Comparison of ENCODE assay signal across 14 cellular contexts in genomic region chr13:67075239-67075638, GRCh38.
DNase-seq lines count a peak whose midpoint lies in the region; ATAC-seq and TF ChIP-seq lines count a peak whose summit lies in the region.
"Had no signal": no experiment of that assay in that cellular context is flagged by ENCODE, and none has a peak within 500 bp of the region (broad histone marks: within the 10 kb centered on the region; RNA-seq: fewer than 3 reads in every experiment).

No MANE protein-coding gene starts in this region.

- H3K79me2 ChIP-seq in Loucy (ENCODE audit: insufficient read depth, low read length) = no peaks in the 10 kb centered on the region

- H3K4me1 ChIP-seq in Loucy (ENCODE audit: insufficient read depth, low read length, poor library complexity, severe bottlenecking) (peaks cover 24% of the 10 kb centered on the region), upper lobe of left lung (no peaks in the 10 kb centered on the region)

- peaks cover 4% of the 10 kb centered on the region; the same call in 1 of the 2 replicates for H3F3A ChIP-seq in Loucy (ENCODE audit: low read depth)

- H3K27me3 Mint-ChIP-seq in chondrocyte (ENCODE audit: low read depth) = no peaks in the 10 kb centered on the region
- H3K27me3 Mint-ChIP-seq: activated CD4-positive, alpha-beta memory T cell treated with anti-CD3 and anti-CD28 coated beads for 36 hours; activated naive CD4-positive, alpha-beta T cell treated with anti-CD3 and anti-CD28 coated beads, Interleukin-2, amount 50 U/mL, for 24 hours; CD4-positive, alpha-beta T cell; stimulated activated naive CD8-positive, alpha-beta T cell treated with anti-CD3 and anti-CD28 coated beads, Interleukin-15, amount 100 ng/mL, for 72 hours had no signal

- H3K4me1 Mint-ChIP-seq in chondrocyte (ENCODE audit: low read depth) = peaks cover 6% of the 10 kb centered on the region
- H3K4me1 Mint-ChIP-seq: activated naive CD4-positive, alpha-beta T cell treated with anti-CD3 and anti-CD28 coated beads, Interleukin-2, amount 50 U/mL, for 24 hours; stimulated activated naive CD8-positive, alpha-beta T cell treated with anti-CD3 and anti-CD28 coated beads, Interleukin-15, amount 100 ng/mL, for 72 hours had no signal

- no peak overlapping the region for H3K27ac ChIP-seq in upper lobe of left lung

- no peaks in the 10 kb centered on the region for H3K27me3 ChIP-seq in Loucy (ENCODE audit: insufficient read depth, low read length, poor library complexity, severe bottlenecking)
- H3K27me3 ChIP-seq in upper lobe of left lung = no peaks in the 10 kb centered on the region

- TF ChIP-seq EP300 in upper lobe of left lung (IDR thresholded peaks at IDR 0.05) = no peak

- H4K20me1 ChIP-seq in Loucy (ENCODE audit: insufficient read depth, low read length, poor library complexity, severe bottlenecking) = no peaks in the 10 kb centered on the region

- peak overlapping the region; percentile 41 for H3K4me2 ChIP-seq in Loucy (ENCODE audit: low read depth, low read length, poor library complexity, severe bottlenecking)

- TF ChIP-seq CTCF in AG10803 (conservative IDR thresholded peaks at IDR 0.05; ENCODE audit: low read length) = peak; percentile 28
- peak; percentile 60 for TF ChIP-seq CTCF in Loucy (conservative IDR thresholded peaks at IDR 0.05; ENCODE audit: low read length)
- TF ChIP-seq CTCF in chondrocyte (IDR thresholded peaks at IDR 0.05) = peak; percentile 72
- no peak for TF ChIP-seq CTCF in upper lobe of left lung (IDR thresholded peaks at IDR 0.05)

- peak; percentile 81 for ATAC-seq in left lobe of liver
- ATAC-seq in upper lobe of left lung (ENCODE audit: low FRiP score in 2 of 2) = no peak
- ATAC-seq: stimulated activated naive CD8-positive, alpha-beta T cell treated with anti-CD3 and anti-CD28 coated beads, Interleukin-15, amount 100 ng/mL, for 72 hours had no signal

- no peak overlapping the region for H3K27ac Mint-ChIP-seq in chondrocyte (ENCODE audit: unreplicated experiment)
- H3K27ac Mint-ChIP-seq: activated CD4-positive, alpha-beta memory T cell treated with anti-CD3 and anti-CD28 coated beads for 36 hours; activated naive CD4-positive, alpha-beta T cell treated with anti-CD3 and anti-CD28 coated beads, Interleukin-2, amount 50 U/mL, for 24 hours; CD4-positive, alpha-beta T cell; stimulated activated naive CD8-positive, alpha-beta T cell treated with anti-CD3 and anti-CD28 coated beads, Interleukin-15, amount 100 ng/mL, for 72 hours had no signal

- DNase-seq in AG10803 (ENCODE audit: low read depth) (no peak), chondrocyte (ENCODE audit: low spot score) (no peak), left lobe of liver (ENCODE audit: low spot score) (no peak), upper lobe of left lung (no peak), T-helper 9 cell (no peak), NCI-H187 treated with DMSO at 0.1 percent for 48 hours (lab: John Stamatoyannopoulos, UW) (no peak), posterior cingulate gyrus (no peak)
- DNase-seq: activated CD4-positive, alpha-beta memory T cell treated with anti-CD3 and anti-CD28 coated beads for 36 hours; CD4-positive, alpha-beta T cell; effector CD8-positive, alpha-beta T cell; stimulated activated CD4-positive, alpha-beta T cell treated with anti-CD3 and anti-CD28 coated beads, Interleukin-2, amount 100 ng/mL, for 24 hours; stimulated activated naive CD8-positive, alpha-beta T cell treated with anti-CD3 and anti-CD28 coated beads, Interleukin-15, amount 100 ng/mL, for 72 hours had no signal

- H3K9me3 Mint-ChIP-seq in chondrocyte (ENCODE audit: low read depth) = no peaks in the 10 kb centered on the region
- H3K9me3 Mint-ChIP-seq: activated naive CD4-positive, alpha-beta T cell treated with anti-CD3 and anti-CD28 coated beads, Interleukin-2, amount 50 U/mL, for 24 hours; CD4-positive, alpha-beta T cell; stimulated activated naive CD8-positive, alpha-beta T cell treated with anti-CD3 and anti-CD28 coated beads, Interleukin-15, amount 100 ng/mL, for 72 hours had no signal

- H2AFZ ChIP-seq in Loucy (ENCODE audit: low read length) = peak overlapping the region; percentile 40; the same call in 1 of the 2 replicates

- WGBS in upper lobe of left lung, 2 donors = 31 to 35% methylated on average over 1 of the region's 1 CpG

- no peaks in the 10 kb centered on the region for H3K9me2 ChIP-seq in Loucy (replicated peaks; ENCODE audit: low read depth, low read length)

- no peak for TF ChIP-seq POLR2A in upper lobe of left lung (IDR thresholded peaks at IDR 0.05)

- no peak overlapping the region for H3K4me3 Mint-ChIP-seq in chondrocyte (ENCODE audit: unreplicated experiment)
- H3K4me3 Mint-ChIP-seq: activated CD4-positive, alpha-beta memory T cell treated with anti-CD3 and anti-CD28 coated beads for 36 hours; activated naive CD4-positive, alpha-beta T cell treated with anti-CD3 and anti-CD28 coated beads, Interleukin-2, amount 50 U/mL, for 24 hours; CD4-positive, alpha-beta T cell; stimulated activated naive CD8-positive, alpha-beta T cell treated with anti-CD3 and anti-CD28 coated beads, Interleukin-15, amount 100 ng/mL, for 72 hours had no signal

- H3K9me3 ChIP-seq in Loucy (ENCODE audit: insufficient read depth, low read depth, low read length) (no peaks in the 10 kb centered on the region), upper lobe of left lung (no peaks in the 10 kb centered on the region)

- H3K36me3 Mint-ChIP-seq in chondrocyte (ENCODE audit: low read depth) = no peaks in the 10 kb centered on the region
- H3K36me3 Mint-ChIP-seq: activated CD4-positive, alpha-beta memory T cell treated with anti-CD3 and anti-CD28 coated beads for 36 hours; activated naive CD4-positive, alpha-beta T cell treated with anti-CD3 and anti-CD28 coated beads, Interleukin-2, amount 50 U/mL, for 24 hours had no signal

- H3K4me3 ChIP-seq in AG10803 (ENCODE audit: low read length) (no peak overlapping the region), Loucy (ENCODE audit: low read length, poor library complexity, severe bottlenecking) (peak overlapping the region; percentile 43), upper lobe of left lung (no peak overlapping the region)

- H3K9ac ChIP-seq in Loucy (ENCODE audit: low read depth, low read length, poor library complexity, severe bottlenecking) = no peak overlapping the region

- H3K36me3 ChIP-seq in Loucy (ENCODE audit: insufficient read depth, low read length) (no peaks in the 10 kb centered on the region), upper lobe of left lung (no peaks in the 10 kb centered on the region)

- intact Hi-C loops in posterior cingulate gyrus (cut with DNase I) = loop anchor here (5.0 kb wide), 1 partner anchor 147 kb away; no protein-coding TSS in a partner anchor

Comparison
In these comparisons a context has a peak if more than half of its experiments do, and no peak if none do; other contexts are left out.
1. CTCF ChIP-seq: peak in AG10803 (single experiment), Loucy (single experiment) and chondrocyte (single experiment); none in upper lobe of left lung (0 of 6).